In genomic region chrX:106612403-106612789, GRCh38 we compare ENCODE assay signal across 8 cellular contexts. TPM values are rescaled to one million over a fixed set of nuclear protein-coding genes. Genes with fewer than 3 reads are reported as not detected.
A peak's percentile ranks its signal among the peaks of the same experiment; 100 is the strongest.
DNase-seq lines count a peak whose midpoint lies in the region; ATAC-seq and TF ChIP-seq lines count a peak whose summit lies in the region.

No MANE protein-coding gene starts in this region.

- CTCF ChIA-PET in activated CD8-positive, alpha-beta memory T cell treated with anti-CD3 and anti-CD28 coated beads, Interleukin-2, amount 10 ng/mL, durations not matched to agents 7 days and 5 days (lab: Charles Lee), result interaction anchor here (1.1 to 2.0 kb wide), 2 partner anchors 128 to 131 kb away, joined by 3 to 6 read pairs; no protein-coding TSS in a partner anchor

- TF ChIP-seq CTCF in progenitor cell of endocrine pancreas (IDR thresholded peaks at IDR 0.05; ENCODE audit: unreplicated experiment), result no peak

- ATAC-seq in activated CD8-positive, alpha-beta memory T cell treated with anti-CD3 and anti-CD28 coated beads, Interleukin-2, amount 10 ng/mL, durations not matched to agents 7 days and 5 days, result no peak
- ATAC-seq in HG02885 (IDR thresholded peaks at IDR 0.05; ENCODE audit: poor library complexity, unreplicated experiment), result peak; percentile 23

- peak overlapping the region; percentile 92 for H3K27ac Mint-ChIP-seq in activated CD8-positive, alpha-beta memory T cell treated with anti-CD3 and anti-CD28 coated beads, Interleukin-2, amount 10 ng/mL, durations not matched to agents 7 days and 5 days
- H3K27ac Mint-ChIP-seq in progenitor cell of endocrine pancreas, result peak overlapping the region; percentile 87

- no peaks in the 10 kb centered on the region for H3K36me3 Mint-ChIP-seq in activated CD8-positive, alpha-beta memory T cell treated with anti-CD3 and anti-CD28 coated beads, Interleukin-2, amount 10 ng/mL, durations not matched to agents 7 days and 5 days
- H3K36me3 Mint-ChIP-seq in progenitor cell of endocrine pancreas (ENCODE audit: insufficient read depth), result no peaks in the 10 kb centered on the region

- in situ Hi-C loops in SK-MEL-5 (cut with HindIII; ENCODE audit: low pct_unique_long_range_greater_than_20kb, low sequenced_read_pairs), result no loop called here

- no peak for DNase-seq in activated CD8-positive, alpha-beta memory T cell treated with anti-CD3 and anti-CD28 coated beads, Interleukin-2, amount 10 ng/mL, durations not matched to agents 7 days and 5 days
- no peak for DNase-seq in activated CD8-positive, alpha-beta memory T cell treated with anti-CD3 and anti-CD28 coated beads, Interleukin-2, amount 50 U/mL, for 4 hours
- DNase-seq in SK-MEL-5 (ENCODE audit: low read depth, low spot score) (peak; percentile 30), globus pallidus (ENCODE audit: low spot score) (peak; percentile 40), progenitor cell of endocrine pancreas (ENCODE audit: low spot score, unreplicated experiment) (no peak), NCI-H128 (lab: John Stamatoyannopoulos, UW; ENCODE audit: unreplicated experiment) (no peak)
- DNase-seq in activated CD4-positive, alpha-beta T cell treated with anti-CD3 and anti-CD28 coated beads for 4 hours, result no peak

- H3K9me3 Mint-ChIP-seq in activated CD8-positive, alpha-beta memory T cell treated with anti-CD3 and anti-CD28 coated beads, Interleukin-2, amount 10 ng/mL, durations not matched to agents 7 days and 5 days (ENCODE audit: low read depth), result no peaks in the 10 kb centered on the region
- H3K9me3 Mint-ChIP-seq in progenitor cell of endocrine pancreas (ENCODE audit: low read depth), result peaks cover 11% of the 10 kb centered on the region

- peaks cover 15% of the 10 kb centered on the region for H3K4me1 Mint-ChIP-seq in activated CD8-positive, alpha-beta memory T cell treated with anti-CD3 and anti-CD28 coated beads, Interleukin-2, amount 10 ng/mL, durations not matched to agents 7 days and 5 days
- H3K4me1 Mint-ChIP-seq in progenitor cell of endocrine pancreas (ENCODE audit: low read depth), result peaks cover 7% of the 10 kb centered on the region

- no peaks in the 10 kb centered on the region for H3K27me3 Mint-ChIP-seq in activated CD8-positive, alpha-beta memory T cell treated with anti-CD3 and anti-CD28 coated beads, Interleukin-2, amount 10 ng/mL, durations not matched to agents 7 days and 5 days
- peaks cover 11% of the 10 kb centered on the region for H3K27me3 Mint-ChIP-seq in progenitor cell of endocrine pancreas

- peak overlapping the region; percentile 85 for H3K4me3 Mint-ChIP-seq in activated CD8-positive, alpha-beta memory T cell treated with anti-CD3 and anti-CD28 coated beads, Interleukin-2, amount 10 ng/mL, durations not matched to agents 7 days and 5 days
- H3K4me3 Mint-ChIP-seq in progenitor cell of endocrine pancreas (ENCODE audit: low read depth), result peak overlapping the region; percentile 89

RNA-seq across cellular contexts. Expression of gene RADX, which starts 0.6 kb away (rescaled TPM):
- 10 to 100 TPM in 1 of 2 experiments, 1 to 10 TPM in 1; 5.2 to 10.2 TPM for total RNA-seq in activated CD8-positive, alpha-beta memory T cell treated with anti-CD3 and anti-CD28 coated beads, Interleukin-2, amount 10 ng/mL, durations not matched to agents 7 days and 5 days
- 7.3 and 7.4 TPM in 2 replicates for total RNA-seq in SK-MEL-5 (2014; rRNA removed; shearing (Covaris generic))
- 5.8 and 5.9 TPM in 2 replicates for polyA plus RNA-seq in SK-MEL-5 (2015; cell fraction: cytosol; rRNA removed)
- polyA plus RNA-seq in SK-MEL-5 (2015; cell fraction: nucleus; rRNA removed), result 53.0 and 57.2 TPM in 2 replicates
- total RNA-seq in progenitor cell of endocrine pancreas, result 9.9 and 10.0 TPM in 2 replicates

Comparison
In these comparisons a context has a peak if more than half of its experiments do, and no peak if none do; other contexts are left out.
1. DNase-seq: peak in SK-MEL-5 (single experiment) and globus pallidus (single experiment); none in activated CD8-positive, alpha-beta memory T cell treated with anti-CD3 and anti-CD28 coated beads, Interleukin-2, amount 10 ng/mL, durations not matched to agents 7 days and 5 days (single experiment), activated CD8-positive, alpha-beta memory T cell treated with anti-CD3 and anti-CD28 coated beads, Interleukin-2, amount 50 U/mL, for 4 hours (single experiment), progenitor cell of endocrine pancreas (single experiment), NCI-H128 (single experiment) and activated CD4-positive, alpha-beta T cell treated with anti-CD3 and anti-CD28 coated beads for 4 hours (0 of 2).